Comparison of ENCODE assay signal across 3 cellular contexts in the genomic region with DNA sequence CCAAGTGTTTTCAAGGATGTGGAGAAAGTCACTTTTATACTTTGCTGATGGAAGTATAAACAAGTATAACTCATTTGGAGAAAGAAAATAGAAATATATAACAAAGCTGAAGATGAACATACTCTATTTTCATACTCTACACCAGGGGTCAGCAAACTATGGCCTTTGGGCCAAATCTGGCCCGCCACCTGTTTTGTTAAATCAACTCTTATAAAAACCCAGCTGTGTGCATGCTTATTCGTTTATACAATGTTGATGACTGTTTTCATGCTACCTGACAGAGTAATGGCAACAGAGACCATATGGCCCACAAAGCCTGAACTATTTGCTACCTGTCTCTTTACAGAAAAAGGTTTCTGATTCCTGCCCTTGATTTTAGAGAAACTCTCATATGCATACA.
A peak's percentile ranks its signal among the peaks of the same experiment; 100 is the strongest.
TF ChIP-seq lines count a peak whose summit lies in the region.

No MANE protein-coding gene starts in this region.

TF ChIP-seq in IMR-90, 13 proteins besides CTCF, POLR2A, EP300 and RAD21 (continued from another document):
- no peak for TF ChIP-seq CHD1 (IDR thresholded peaks at IDR 0.05; ENCODE audit: low read depth, low read length)
- no peak for TF ChIP-seq NFE2L2 (IDR thresholded peaks at IDR 0.05; ENCODE audit: low read depth, low read length)
- TF ChIP-seq MXI1 (IDR thresholded peaks at IDR 0.05; ENCODE audit: borderline replicate concordance, low read depth, low read length) = no peak
- no peak for TF ChIP-seq RCOR1 (IDR thresholded peaks at IDR 0.05; ENCODE audit: insufficient replicate concordance, low read length)
- TF ChIP-seq USF2 (IDR thresholded peaks at IDR 0.05; ENCODE audit: low read depth, low read length) = no peak
- TF ChIP-seq CEBPB (IDR thresholded peaks at IDR 0.05; ENCODE audit: low read depth, low read length) = no peak
- no peak for TF ChIP-seq BHLHE40 (IDR thresholded peaks at IDR 0.05; ENCODE audit: low read depth, low read length)
- TF ChIP-seq SMC3 (IDR thresholded peaks at IDR 0.05; ENCODE audit: low read depth, low read length) = no peak
- TF ChIP-seq RFX5 (IDR thresholded peaks at IDR 0.05; ENCODE audit: low read depth, low read length) = no peak
- TF ChIP-seq MAZ (IDR thresholded peaks at IDR 0.05; ENCODE audit: borderline replicate concordance, low read depth, low read length) = no peak
- no peak for TF ChIP-seq ELK1 (IDR thresholded peaks at IDR 0.05; ENCODE audit: borderline replicate concordance, low read depth, low read length)

TF ChIP-seq in SK-N-SH, 30 proteins besides CTCF, POLR2A, EP300 and RAD21:
- TF ChIP-seq IRF3 (IDR thresholded peaks at IDR 0.05; ENCODE audit: low read depth, low read length) (no peak), RCOR1 (IDR thresholded peaks at IDR 0.05; ENCODE audit: low read length) (no peak), SMC3 (IDR thresholded peaks at IDR 0.05; ENCODE audit: low read depth, low read length) (peak; percentile 61), TCF12 (IDR thresholded peaks at IDR 0.05) (0 out of 2 replicates have a peak, but pooled peaks have one; percentile 20), POLR2AphosphoS5 (IDR thresholded peaks at IDR 0.05; ENCODE audit: low read depth, low read length) (no peak), USF2 (IDR thresholded peaks at IDR 0.05; ENCODE audit: borderline replicate concordance, low read depth, low read length) (no peak), GATA2 (CRISPR knock-in tag; IDR thresholded peaks at IDR 0.05) (no peak), SIN3A (IDR thresholded peaks at IDR 0.05; ENCODE audit: borderline replicate concordance, low read depth, low read length) (no peak), FOXM1 (IDR thresholded peaks at IDR 0.05; ENCODE audit: low read depth) (no peak), CHD2 (IDR thresholded peaks at IDR 0.05; ENCODE audit: low read length, partially characterized antibody) (no peak), NRF1 (IDR thresholded peaks at IDR 0.05; ENCODE audit: low read depth, low read length) (no peak), MXI1 (IDR thresholded peaks at IDR 0.05; ENCODE audit: low read depth, low read length) (no peak), ZBTB33 (IDR thresholded peaks at IDR 0.05; ENCODE audit: borderline replicate concordance, low read depth) (no peak), FOXJ3 (CRISPR knock-in tag; IDR thresholded peaks at IDR 0.05) (no peak), REST (IDR thresholded peaks at IDR 0.05; ENCODE audit: low read depth, low read length) (no peak), TEAD4 (IDR thresholded peaks at IDR 0.05; ENCODE audit: borderline replicate concordance, insufficient read depth) (no peak), EZH2phosphoT487 (IDR thresholded peaks at IDR 0.05; ENCODE audit: borderline replicate concordance, low read depth) (no peak)

TF ChIP-seq in liver, 16 proteins besides CTCF, POLR2A, EP300 and RAD21 (continued from another document):
- TF ChIP-seq, protein P1, sequence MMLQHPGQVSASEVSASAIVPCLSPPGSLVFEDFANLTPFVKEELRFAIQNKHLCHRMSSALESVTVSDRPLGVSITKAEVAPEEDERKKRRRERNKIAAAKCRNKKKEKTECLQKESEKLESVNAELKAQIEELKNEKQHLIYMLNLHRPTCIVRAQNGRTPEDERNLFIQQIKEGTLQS (IDR thresholded peaks at IDR 0.05) = no peak
- TF ChIP-seq TAF1 (conservative IDR thresholded peaks at IDR 0.05) (no peak), REST (IDR thresholded peaks at IDR 0.05) (no peak), SP1 (IDR thresholded peaks at IDR 0.05) (no peak), JUND (IDR thresholded peaks at IDR 0.05) (no peak), YY1 (IDR thresholded peaks at IDR 0.05) (no peak), RXRA (IDR thresholded peaks at IDR 0.05) (no peak), GABPA (IDR thresholded peaks at IDR 0.05 in 1 of 2, conservative IDR thresholded peaks at IDR 0.05 in 1 of 2) (no peak), HNF4A (conservative IDR thresholded peaks at IDR 0.05) (no peak), ZBTB33 (IDR thresholded peaks at IDR 0.05) (no peak)
- TF ChIP-seq, protein P2, sequence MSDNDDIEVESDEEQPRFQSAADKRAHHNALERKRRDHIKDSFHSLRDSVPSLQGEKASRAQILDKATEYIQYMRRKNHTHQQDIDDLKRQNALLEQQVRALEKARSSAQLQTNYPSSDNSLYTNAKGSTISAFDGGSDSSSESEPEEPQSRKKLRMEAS (IDR thresholded peaks at IDR 0.05) = no peak
